ENCODE assay signal across 1 cellular context in the genomic region with DNA sequence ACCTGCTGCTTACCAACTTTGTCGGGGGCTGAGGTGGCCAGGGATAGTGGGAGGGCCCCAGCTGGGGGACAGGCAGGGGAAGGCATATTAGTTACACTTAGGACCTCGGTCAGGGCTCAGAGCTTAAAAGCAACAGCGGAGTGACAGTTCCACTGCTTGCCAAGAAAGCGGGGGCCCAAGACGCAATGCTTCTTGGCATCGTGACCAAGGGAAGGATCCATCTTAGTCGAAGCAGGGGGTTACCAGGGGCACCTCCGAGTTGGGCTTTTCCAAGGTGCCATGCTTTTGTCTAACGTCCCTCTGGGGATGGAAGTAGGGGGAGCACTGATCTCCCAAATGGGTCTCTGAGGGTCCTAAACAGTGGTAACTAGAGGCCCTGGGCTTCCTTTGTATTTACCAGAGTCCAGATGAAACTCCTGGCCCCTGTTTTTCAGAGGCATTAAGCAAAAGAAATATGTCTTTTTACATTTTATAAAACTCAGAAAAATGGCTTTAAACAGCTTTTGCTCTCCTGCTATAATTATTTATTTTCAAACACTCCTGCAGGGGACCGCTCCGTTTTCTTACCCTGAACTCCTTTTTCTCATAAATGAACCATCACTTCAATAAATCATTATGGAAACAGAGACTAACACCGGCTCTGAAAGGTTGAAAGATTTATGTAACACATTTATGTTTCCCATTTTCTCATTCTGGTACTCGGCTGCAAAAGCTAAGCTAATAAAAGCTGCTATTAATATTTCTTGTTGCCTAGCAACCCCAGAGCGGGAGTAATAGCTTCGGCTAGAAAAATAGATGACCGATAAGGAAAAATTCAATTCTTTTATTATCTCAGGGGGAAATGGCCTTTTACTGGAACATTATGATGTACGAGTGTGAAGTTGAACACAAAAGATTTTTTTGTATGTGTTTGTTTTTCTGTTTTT.
TF ChIP-seq lines count a peak whose summit lies in the region.

No MANE protein-coding gene starts in this region.

TF ChIP-seq in SK-N-SH treated with all-trans-retinoic acid at 6 μM for 48 hours, 23 proteins besides CTCF, POLR2A, EP300 and RAD21 (continued from another document):
- no peak for TF ChIP-seq POU6F1 (CRISPR knock-in tag; IDR thresholded peaks at IDR 0.05; ENCODE audit: borderline replicate concordance, low read depth)
- TF ChIP-seq, protein P1, sequence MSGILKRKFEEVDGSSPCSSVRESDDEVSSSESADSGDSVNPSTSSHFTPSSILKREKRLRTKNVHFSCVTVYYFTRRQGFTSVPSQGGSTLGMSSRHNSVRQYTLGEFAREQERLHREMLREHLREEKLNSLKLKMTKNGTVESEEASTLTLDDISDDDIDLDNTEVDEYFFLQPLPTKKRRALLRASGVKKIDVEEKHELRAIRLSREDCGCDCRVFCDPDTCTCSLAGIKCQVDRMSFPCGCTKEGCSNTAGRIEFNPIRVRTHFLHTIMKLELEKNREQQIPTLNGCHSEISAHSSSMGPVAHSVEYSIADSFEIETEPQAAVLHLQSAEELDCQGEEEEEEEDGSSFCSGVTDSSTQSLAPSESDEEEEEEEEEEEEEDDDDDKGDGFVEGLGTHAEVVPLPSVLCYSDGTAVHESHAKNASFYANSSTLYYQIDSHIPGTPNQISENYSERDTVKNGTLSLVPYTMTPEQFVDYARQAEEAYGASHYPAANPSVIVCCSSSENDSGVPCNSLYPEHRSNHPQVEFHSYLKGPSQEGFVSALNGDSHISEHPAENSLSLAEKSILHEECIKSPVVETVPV (CRISPR knock-in tag; IDR thresholded peaks at IDR 0.05), result peak; percentile 56; the same call in 1 of the 2 replicates
- no peak for TF ChIP-seq SNAI2 (CRISPR knock-in tag; IDR thresholded peaks at IDR 0.05)
- TF ChIP-seq ISL1 (CRISPR knock-in tag; IDR thresholded peaks at IDR 0.05), result peak; percentile 85
